Comparison of ENCODE assay signal across 8 cellular contexts in the genomic region with DNA sequence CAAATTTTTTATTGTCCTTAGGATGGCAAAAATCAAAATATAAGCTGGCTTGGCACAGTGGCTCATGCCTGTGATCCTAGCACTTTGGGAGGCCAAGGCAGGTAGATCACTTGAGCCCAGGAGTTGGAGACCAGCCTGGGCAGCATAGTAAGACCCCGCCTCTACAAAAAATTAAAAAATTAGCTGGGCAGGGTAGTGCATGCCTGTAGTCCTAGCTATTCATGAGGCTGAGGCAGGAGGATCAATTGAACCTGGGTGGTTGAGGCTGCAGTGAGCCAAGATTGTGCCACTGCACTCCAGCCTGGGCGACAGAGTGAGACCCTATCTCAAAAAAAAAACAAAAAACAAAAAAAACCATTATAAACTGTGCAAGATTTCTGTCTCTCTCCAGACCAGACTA. TPM values are rescaled to one million over a fixed set of nuclear protein-coding genes. Genes with fewer than 3 reads are reported as not detected.
DNase-seq lines count a peak whose midpoint lies in the region; ATAC-seq and TF ChIP-seq lines count a peak whose summit lies in the region.
"Not testable (repeated sequence)": the region's sequence is repeated elsewhere in the genome, so short reads cannot be mapped to it uniquely, and the experiment has no call there.

No MANE protein-coding gene starts in this region.

- not testable (repeated sequence) for H3K27ac ChIP-seq in CD4-positive, alpha-beta T cell (ENCODE audit: low read depth, low read length); CD8-positive, alpha-beta T cell (ENCODE audit: low read depth, low read length); naive thymus-derived CD4-positive, alpha-beta T cell (ENCODE audit: low read depth, low read length)

- H3K36me3 ChIP-seq in CD8-positive, alpha-beta T cell (ENCODE audit: insufficient read depth, low read length), result peaks cover 13% of the 10 kb centered on the region
- peaks cover 0 to 21% (median 21%) of the 10 kb centered on the region in 3 experiments for H3K36me3 ChIP-seq in naive thymus-derived CD4-positive, alpha-beta T cell (ENCODE audit: control insufficient read depth in 2 of 3, insufficient read depth in 3 of 3, low read length in 3 of 3)

- peaks cover 14% of the 10 kb centered on the region for H3K4me1 Mint-ChIP-seq in CD4-positive, alpha-beta T cell (ENCODE audit: low read depth)
- not testable (repeated sequence) for H3K4me1 Mint-ChIP-seq in CD8-positive, alpha-beta T cell (ENCODE audit: low read depth); WTC11; activated CD8-positive, alpha-beta T cell treated with anti-CD3 and anti-CD28 coated beads, Interleukin-2, amount 10 ng/mL, durations not matched to agents 7 days and 5 days (ENCODE audit: low read depth); activated T-helper 17 cell treated with anti-CD3 and anti-CD28 coated beads, Interleukin-2, amount 50 U/mL, for 72 hours; effector memory CD8-positive, alpha-beta T cell (ENCODE audit: low read depth in 2 of 2)
- peaks cover 6 to 15% (median 9%) of the 10 kb centered on the region in 7 donors for H3K4me1 Mint-ChIP-seq in naive thymus-derived CD4-positive, alpha-beta T cell
- H3K4me1 Mint-ChIP-seq in stimulated activated effector memory CD8-positive, alpha-beta T cell treated with anti-CD3 and anti-CD28 coated beads, Interleukin-12 subunit alpha, Interleukin-12 subunit beta, amount 100 ng/mL, for 72 hours, result peaks cover 11% of the 10 kb centered on the region

- not testable (repeated sequence) for H3K27me3 Mint-ChIP-seq in CD4-positive, alpha-beta T cell; CD8-positive, alpha-beta T cell (ENCODE audit: low read depth); WTC11 (ENCODE audit: low read depth); activated CD8-positive, alpha-beta T cell treated with anti-CD3 and anti-CD28 coated beads, Interleukin-2, amount 10 ng/mL, durations not matched to agents 7 days and 5 days (ENCODE audit: low read depth); activated T-helper 17 cell treated with anti-CD3 and anti-CD28 coated beads, Interleukin-2, amount 50 U/mL, for 72 hours; effector memory CD8-positive, alpha-beta T cell; naive thymus-derived CD4-positive, alpha-beta T cell

- not testable (repeated sequence) for H3K4me3 ChIP-seq in CD8-positive, alpha-beta T cell (ENCODE audit: low read depth, low read length); naive thymus-derived CD4-positive, alpha-beta T cell (ENCODE audit: low read length)

- H3K4me3 Mint-ChIP-seq in CD4-positive, alpha-beta T cell; CD8-positive, alpha-beta T cell; WTC11; activated CD8-positive, alpha-beta T cell treated with anti-CD3 and anti-CD28 coated beads, Interleukin-2, amount 10 ng/mL, durations not matched to agents 7 days and 5 days; activated T-helper 17 cell treated with anti-CD3 and anti-CD28 coated beads, Interleukin-2, amount 50 U/mL, for 72 hours; effector memory CD8-positive, alpha-beta T cell; naive thymus-derived CD4-positive, alpha-beta T cell; stimulated activated effector memory CD8-positive, alpha-beta T cell treated with anti-CD3 and anti-CD28 coated beads, Interleukin-12 subunit alpha, Interleukin-12 subunit beta, amount 100 ng/mL, for 72 hours: not testable (repeated sequence)

- not testable (repeated sequence) for H3K4me1 ChIP-seq in CD8-positive, alpha-beta T cell (ENCODE audit: insufficient read depth, low read length); naive thymus-derived CD4-positive, alpha-beta T cell (ENCODE audit: control insufficient read depth in 2 of 2, insufficient read depth in 2 of 2, low read length in 2 of 2)

- not testable (repeated sequence) for H3K27me3 ChIP-seq in CD4-positive, alpha-beta T cell (ENCODE audit: control insufficient read depth, insufficient read depth, low read length); CD8-positive, alpha-beta T cell (ENCODE audit: insufficient read depth, low read length); naive thymus-derived CD4-positive, alpha-beta T cell (ENCODE audit: control insufficient read depth in 2 of 2, insufficient read depth in 2 of 2, low read length in 2 of 2)

- intact Hi-C loops in CD4-positive, alpha-beta T cell (cut with DNase I, micrococcal nuclease); CD8-positive, alpha-beta T cell (cut with DNase I, micrococcal nuclease): not testable (repeated sequence)
- intact Hi-C loops in naive thymus-derived CD4-positive, alpha-beta T cell (cut with micrococcal nuclease), result loop anchor here in 1 of 2 donors (5.0 kb wide), 1 partner anchor 37 kb away; no protein-coding TSS in a partner anchor

- not testable (repeated sequence) for H3K9me3 ChIP-seq in CD4-positive, alpha-beta T cell (ENCODE audit: control insufficient read depth, low read length); CD8-positive, alpha-beta T cell (ENCODE audit: low read length); naive thymus-derived CD4-positive, alpha-beta T cell (ENCODE audit: control insufficient read depth in 2 of 3, low read length in 3 of 3)

- H3K27ac Mint-ChIP-seq in CD4-positive, alpha-beta T cell, result peak overlapping the region; percentile 18
- peak overlapping the region; percentile 80 for H3K27ac Mint-ChIP-seq in CD8-positive, alpha-beta T cell
- not testable (repeated sequence) for H3K27ac Mint-ChIP-seq in WTC11
- H3K27ac Mint-ChIP-seq in activated CD8-positive, alpha-beta T cell treated with anti-CD3 and anti-CD28 coated beads, Interleukin-2, amount 10 ng/mL, durations not matched to agents 7 days and 5 days, result peak overlapping the region; percentile 62
- peak overlapping the region; percentile 46 for H3K27ac Mint-ChIP-seq in activated T-helper 17 cell treated with anti-CD3 and anti-CD28 coated beads, Interleukin-2, amount 50 U/mL, for 72 hours
- H3K27ac Mint-ChIP-seq in effector memory CD8-positive, alpha-beta T cell, result peak overlapping the region; percentile 23 to 60
- peak overlapping the region in 5 of 9 donors; percentile 12 to 61 (median 34) for H3K27ac Mint-ChIP-seq in naive thymus-derived CD4-positive, alpha-beta T cell
- peak overlapping the region; percentile 48 for H3K27ac Mint-ChIP-seq in stimulated activated effector memory CD8-positive, alpha-beta T cell treated with anti-CD3 and anti-CD28 coated beads, Interleukin-12 subunit alpha, Interleukin-12 subunit beta, amount 100 ng/mL, for 72 hours

- H3K36me3 Mint-ChIP-seq in CD4-positive, alpha-beta T cell (ENCODE audit: low read depth), result peaks cover 71% of the 10 kb centered on the region
- peaks cover 56% of the 10 kb centered on the region for H3K36me3 Mint-ChIP-seq in CD8-positive, alpha-beta T cell
- not testable (repeated sequence) for H3K36me3 Mint-ChIP-seq in WTC11
- peaks cover 39% of the 10 kb centered on the region for H3K36me3 Mint-ChIP-seq in activated CD8-positive, alpha-beta T cell treated with anti-CD3 and anti-CD28 coated beads, Interleukin-2, amount 10 ng/mL, durations not matched to agents 7 days and 5 days (ENCODE audit: low read depth)
- peaks cover 93% of the 10 kb centered on the region for H3K36me3 Mint-ChIP-seq in activated T-helper 17 cell treated with anti-CD3 and anti-CD28 coated beads, Interleukin-2, amount 50 U/mL, for 72 hours (ENCODE audit: low read depth)
- peaks cover 45% of the 10 kb centered on the region for H3K36me3 Mint-ChIP-seq in effector memory CD8-positive, alpha-beta T cell (ENCODE audit: insufficient read depth)
- peaks cover 0 to 23% (median 20%) of the 10 kb centered on the region in 5 donors for H3K36me3 Mint-ChIP-seq in naive thymus-derived CD4-positive, alpha-beta T cell
- peaks cover 97% of the 10 kb centered on the region for H3K36me3 Mint-ChIP-seq in stimulated activated effector memory CD8-positive, alpha-beta T cell treated with anti-CD3 and anti-CD28 coated beads, Interleukin-12 subunit alpha, Interleukin-12 subunit beta, amount 100 ng/mL, for 72 hours

- CTCF ChIA-PET in CD4-positive, alpha-beta T cell (lab: Charles Lee); naive thymus-derived CD4-positive, alpha-beta T cell (lab: Charles Lee): not testable (repeated sequence)
- CTCF ChIA-PET in CD8-positive, alpha-beta T cell (lab: Charles Lee), result interaction anchor here (0.7 to 1.2 kb wide), 2 partner anchors 16 to 143 kb away, joined by 3 read pairs; no protein-coding TSS in a partner anchor
- CTCF ChIA-PET in WTC11 (lab: Charles Lee), result interaction anchor here (1.4 kb wide), 1 partner anchor 57 kb away, joined by 4 read pairs; no protein-coding TSS in a partner anchor
- CTCF ChIA-PET in activated CD8-positive, alpha-beta T cell treated with anti-CD3 and anti-CD28 coated beads, Interleukin-2, amount 10 ng/mL, durations not matched to agents 7 days and 5 days (lab: Charles Lee), result interaction anchor here (1.4 to 1.5 kb wide), 2 partner anchors 40 to 57 kb away, joined by 3 read pairs; partner anchors contain the start of gene UBR2

- DNase-seq in CD4-positive, alpha-beta T cell; CD8-positive, alpha-beta T cell; WTC11 (ENCODE audit: low spot score); activated CD8-positive, alpha-beta T cell treated with anti-CD3 and anti-CD28 coated beads, Interleukin-2, amount 10 ng/mL, durations not matched to agents 7 days and 5 days; effector memory CD8-positive, alpha-beta T cell; naive thymus-derived CD4-positive, alpha-beta T cell; stimulated activated effector memory CD8-positive, alpha-beta T cell treated with anti-CD3 and anti-CD28 coated beads, Interleukin-12 subunit alpha, Interleukin-12 subunit beta, amount 100 ng/mL, for 72 hours (ENCODE audit: low spot score in 2 of 2): not testable (repeated sequence)

- H3K9me3 Mint-ChIP-seq in CD4-positive, alpha-beta T cell; CD8-positive, alpha-beta T cell; WTC11; activated CD8-positive, alpha-beta T cell treated with anti-CD3 and anti-CD28 coated beads, Interleukin-2, amount 10 ng/mL, durations not matched to agents 7 days and 5 days (ENCODE audit: insufficient read depth); activated T-helper 17 cell treated with anti-CD3 and anti-CD28 coated beads, Interleukin-2, amount 50 U/mL, for 72 hours; effector memory CD8-positive, alpha-beta T cell; naive thymus-derived CD4-positive, alpha-beta T cell; stimulated activated effector memory CD8-positive, alpha-beta T cell treated with anti-CD3 and anti-CD28 coated beads, Interleukin-12 subunit alpha, Interleukin-12 subunit beta, amount 100 ng/mL, for 72 hours: not testable (repeated sequence)

- not testable (repeated sequence) for ATAC-seq in CD4-positive, alpha-beta T cell (ENCODE audit: poor library complexity); CD8-positive, alpha-beta T cell; WTC11; activated CD8-positive, alpha-beta T cell treated with anti-CD3 and anti-CD28 coated beads, Interleukin-2, amount 10 ng/mL, durations not matched to agents 7 days and 5 days; activated T-helper 17 cell treated with anti-CD3 and anti-CD28 coated beads, Interleukin-2, amount 50 U/mL, for 72 hours (replicated peaks); effector memory CD8-positive, alpha-beta T cell (replicated peaks); naive thymus-derived CD4-positive, alpha-beta T cell; stimulated activated effector memory CD8-positive, alpha-beta T cell treated with anti-CD3 and anti-CD28 coated beads, Interleukin-12 subunit alpha, Interleukin-12 subunit beta, amount 100 ng/mL, for 72 hours

- TF ChIP-seq CTCF in CD4-positive, alpha-beta T cell (IDR thresholded peaks at IDR 0.05); CD8-positive, alpha-beta T cell (IDR thresholded peaks at IDR 0.05); WTC11 (IDR thresholded peaks at IDR 0.05): not testable (repeated sequence)

- POLR2A ChIA-PET in CD4-positive, alpha-beta T cell (lab: Charles Lee); CD8-positive, alpha-beta T cell (lab: Charles Lee); WTC11 (lab: Charles Lee); activated CD8-positive, alpha-beta T cell treated with anti-CD3 and anti-CD28 coated beads, Interleukin-2, amount 10 ng/mL, durations not matched to agents 7 days and 5 days (lab: Charles Lee); naive thymus-derived CD4-positive, alpha-beta T cell (lab: Charles Lee): not testable (repeated sequence)

RNA-seq across cellular contexts. Expression of gene UBR2, which starts 40.9 kb away (rescaled TPM):
- total RNA-seq in CD4-positive, alpha-beta T cell, result 10 to 100 TPM; 27.4 to 27.7 TPM
- total RNA-seq in CD8-positive, alpha-beta T cell, result 10 to 100 TPM; 22.0 to 22.8 TPM
- total RNA-seq in WTC11 (2021), result 16.4 to 18.8 TPM (median 17.1 TPM) in 3 replicates
- total RNA-seq in activated CD8-positive, alpha-beta T cell treated with anti-CD3 and anti-CD28 coated beads, Interleukin-2, amount 10 ng/mL, durations not matched to agents 7 days and 5 days, result 10 to 100 TPM; 23.6 to 24.8 TPM
- total RNA-seq in activated T-helper 17 cell treated with anti-CD3 and anti-CD28 coated beads, Interleukin-2, amount 50 U/mL, for 72 hours, result 10 to 100 TPM; 30.0 to 36.6 TPM
- 10 to 100 TPM; 35.6 to 45.5 (median 38.9) TPM for total RNA-seq in naive thymus-derived CD4-positive, alpha-beta T cell
- polyA plus RNA-seq in naive thymus-derived CD4-positive, alpha-beta T cell, result 10 to 100 TPM; 10.1 to 12.3 TPM
